ENCODE assay signal across 8 cellular contexts in genomic region chr18:22346342-22346967, GRCh38.
DNase-seq lines count a peak whose midpoint lies in the region; ATAC-seq and TF ChIP-seq lines count a peak whose summit lies in the region.

No MANE protein-coding gene starts in this region.

- DNase-seq in T-helper 1 cell (no peak), astrocyte of the spinal cord (ENCODE audit: low read depth, low spot score) (peak; percentile 73), kidney tubule cell (ENCODE audit: low spot score) (peak; percentile 71), testis (peak; percentile 71), NCI-H2227 (lab: John Stamatoyannopoulos, UW; ENCODE audit: unreplicated experiment) (no peak), SW480 (ENCODE audit: low spot score) (no peak)

- H3K4me3 ChIP-seq in astrocyte of the spinal cord (ENCODE audit: low read depth, low read length) (no peak overlapping the region), testis (no peak overlapping the region)

- no peak for TF ChIP-seq POLR2A in testis (IDR thresholded peaks at IDR 0.05)

- H3K36me3 Mint-ChIP-seq in T-helper 1 cell treated with Interleukin-12 subunit alpha and Interleukin-12 subunit beta and Interleukin-4 antibody, amounts not matched to agents 30 μg/mL and 1 μg/mL, for 36 hours (ENCODE audit: low read depth) = peaks cover 2% of the 10 kb centered on the region

- in situ Hi-C loops in astrocyte of the spinal cord (cut with HindIII; ENCODE audit: low sequenced_read_pairs) = no loop called here

- WGBS in testis, 2 donors = 19 to 34% methylated on average over 2 of the region's 2 CpGs

- no peak overlapping the region for H3K4me3 Mint-ChIP-seq in T-helper 1 cell treated with Interleukin-12 subunit alpha and Interleukin-12 subunit beta and Interleukin-4 antibody, amounts not matched to agents 30 μg/mL and 1 μg/mL, for 36 hours

- peaks cover 4% of the 10 kb centered on the region for H3K4me1 Mint-ChIP-seq in T-helper 1 cell treated with Interleukin-12 subunit alpha and Interleukin-12 subunit beta and Interleukin-4 antibody, amounts not matched to agents 30 μg/mL and 1 μg/mL, for 36 hours (ENCODE audit: low read depth)

- peaks cover 36% of the 10 kb centered on the region for H3K4me1 ChIP-seq in testis

- peaks cover 52% of the 10 kb centered on the region for H3K27me3 Mint-ChIP-seq in T-helper 1 cell treated with Interleukin-12 subunit alpha and Interleukin-12 subunit beta and Interleukin-4 antibody, amounts not matched to agents 30 μg/mL and 1 μg/mL, for 36 hours (ENCODE audit: low read depth)

- peak overlapping the region; percentile 51 to 89 for H3K27ac ChIP-seq in testis

- peak overlapping the region; percentile 41 for H3K27ac Mint-ChIP-seq in T-helper 1 cell treated with Interleukin-12 subunit alpha and Interleukin-12 subunit beta and Interleukin-4 antibody, amounts not matched to agents 30 μg/mL and 1 μg/mL, for 36 hours

- no peak for ATAC-seq in GM21526 (IDR thresholded peaks at IDR 0.05; ENCODE audit: low FRiP score, unreplicated experiment)

- TF ChIP-seq CTCF in astrocyte of the spinal cord (IDR thresholded peaks at IDR 0.05; ENCODE audit: low read depth, low read length) (no peak), testis (IDR thresholded peaks at IDR 0.05) (no peak)

- no peaks in the 10 kb centered on the region for H3K36me3 ChIP-seq in testis (ENCODE audit: low read depth, missing control alignments)

- H3K9me3 Mint-ChIP-seq in T-helper 1 cell treated with Interleukin-12 subunit alpha and Interleukin-12 subunit beta and Interleukin-4 antibody, amounts not matched to agents 30 μg/mL and 1 μg/mL, for 36 hours = no peaks in the 10 kb centered on the region

- intact Hi-C loops in testis (cut with DNase I; ENCODE audit: low total_unique reads) = loop anchor here (5.0 to 10.0 kb wide), 2 partner anchors 174 to 208 kb away; no protein-coding TSS in a partner anchor

- H3K9me3 ChIP-seq in testis = no peaks in the 10 kb centered on the region

- no peaks in the 10 kb centered on the region for H3K27me3 ChIP-seq in testis

Comparison
In these comparisons a context has a peak if more than half of its experiments do, and no peak if none do; other contexts are left out.
1. DNase-seq: peak in astrocyte of the spinal cord (single experiment), kidney tubule cell (single experiment) and testis (single experiment); none in T-helper 1 cell (0 of 5), NCI-H2227 (single experiment) and SW480 (single experiment).